Comparison of ENCODE assay signal across 8 cellular contexts in genomic region chr5:115626444-115626823, GRCh38. TPM values are rescaled to one million over a fixed set of nuclear protein-coding genes. Genes with fewer than 3 reads are reported as not detected.
DNase-seq lines count a peak whose midpoint lies in the region; ATAC-seq and TF ChIP-seq lines count a peak whose summit lies in the region.

No MANE protein-coding gene starts in this region.

- H3K36me3 ChIP-seq in spleen: peaks cover 0 to 12% (median 0%) of the 10 kb centered on the region in 6 donors

- TF ChIP-seq POLR2A in spleen (IDR thresholded peaks at IDR 0.05): no peak

- no peaks in the 10 kb centered on the region for H3K27me3 Mint-ChIP-seq in activated CD8-positive, alpha-beta T cell treated with anti-CD3 and anti-CD28 coated beads for 36 hours

- ATAC-seq in GM19025 (IDR thresholded peaks at IDR 0.05; ENCODE audit: low read depth, unreplicated experiment) (peak; percentile 20), HG03139 (IDR thresholded peaks at IDR 0.05; ENCODE audit: unreplicated experiment) (peak; percentile 26), right cardiac atrium (peak; percentile 49)
- ATAC-seq in activated CD8-positive, alpha-beta T cell treated with anti-CD3 and anti-CD28 coated beads for 36 hours: peak; percentile 21

- DNase-seq in AG04449 (ENCODE audit: low read depth, low spot score) (no peak), right cardiac atrium (no peak), spleen (no peak), NCI-H128 (lab: John Stamatoyannopoulos, UW; ENCODE audit: unreplicated experiment) (no peak)
- no peak for DNase-seq in activated CD8-positive, alpha-beta T cell treated with anti-CD3 and anti-CD28 coated beads for 36 hours
- no peak for DNase-seq in central memory CD4-positive, alpha-beta T cell

- peak overlapping the region; percentile 91 for H3K27ac ChIP-seq in right cardiac atrium (ENCODE audit: low read length)
- H3K27ac ChIP-seq in spleen: peak overlapping the region; percentile 30 to 96 (median 92)

- intact Hi-C loops in activated CD8-positive, alpha-beta T cell treated with anti-CD3 and anti-CD28 coated beads for 36 hours (cut with micrococcal nuclease): no loop called here
- intact Hi-C loops in right cardiac atrium (cut with DNase I): no loop called here
- intact Hi-C loops in spleen (cut with DNase I; ENCODE audit: low total_unique reads): no loop called here

- no peaks in the 10 kb centered on the region for H3K9me3 Mint-ChIP-seq in activated CD8-positive, alpha-beta T cell treated with anti-CD3 and anti-CD28 coated beads for 36 hours

- peaks cover 23% of the 10 kb centered on the region for H3K4me1 Mint-ChIP-seq in activated CD8-positive, alpha-beta T cell treated with anti-CD3 and anti-CD28 coated beads for 36 hours (ENCODE audit: low read depth)

- peak overlapping the region; percentile 90 for H3K27ac Mint-ChIP-seq in activated CD8-positive, alpha-beta T cell treated with anti-CD3 and anti-CD28 coated beads for 36 hours

- CTCF ChIA-PET in AG04449 (lab: Yijun Ruan, JAX): no interaction called here
- CTCF ChIA-PET in activated CD8-positive, alpha-beta T cell treated with anti-CD3 and anti-CD28 coated beads for 36 hours (lab: Charles Lee): interaction anchor here (1.0 to 3.8 kb wide), 4 partner anchors 8 to 453 kb away, joined by 3 to 24 read pairs (median 3); no protein-coding TSS in a partner anchor

- H3K4me3 ChIP-seq in AG04449 (ENCODE audit: low read depth, low read length): peak overlapping the region; percentile 85
- H3K4me3 ChIP-seq in right cardiac atrium (ENCODE audit: low read length): peak overlapping the region; percentile 68
- H3K4me3 ChIP-seq in spleen: peak overlapping the region; percentile 60 to 91 (median 80)

- H3K9me3 ChIP-seq in right cardiac atrium (ENCODE audit: control insufficient read depth, low read length) (no peaks in the 10 kb centered on the region), spleen (no peaks in the 10 kb centered on the region)

- peaks cover 9% of the 10 kb centered on the region for H3K36me3 Mint-ChIP-seq in activated CD8-positive, alpha-beta T cell treated with anti-CD3 and anti-CD28 coated beads for 36 hours (ENCODE audit: low read depth)

- TF ChIP-seq CTCF in AG04449 (IDR thresholded peaks at IDR 0.05; ENCODE audit: insufficient read depth, low read length, missing control alignments) (no peak), spleen (IDR thresholded peaks at IDR 0.05 in 8 of 11, conservative IDR thresholded peaks at IDR 0.05 in 3 of 11) (peak in 1 of 11 experiments; percentile 3)
- no peak for TF ChIP-seq CTCF in activated CD8-positive, alpha-beta T cell treated with anti-CD3 and anti-CD28 coated beads for 36 hours (IDR thresholded peaks at IDR 0.05)

- WGBS in right cardiac atrium: under 1% methylated on average over 9 of the region's 9 CpGs
- WGBS in spleen, 5 donors: 0 to 2% (median 1%) methylated on average over 9 of the region's 9 CpGs

- POLR2A ChIA-PET in AG04449 (lab: Yijun Ruan, JAX): interaction anchor here (0.6 to 2.1 kb wide), 2 partner anchors 215 to 569 kb away, joined by 3 to 9 read pairs; partner anchors contain the start of genes AP3S1 and ATG12
- POLR2A ChIA-PET in activated CD8-positive, alpha-beta T cell treated with anti-CD3 and anti-CD28 coated beads for 36 hours (lab: Charles Lee): interaction anchor here (0.8 kb wide), 1 partner anchor 12 kb away, joined by 3 read pairs; no protein-coding TSS in a partner anchor

- no peak overlapping the region for H3K4me3 Mint-ChIP-seq in activated CD8-positive, alpha-beta T cell treated with anti-CD3 and anti-CD28 coated beads for 36 hours

- H3K27me3 ChIP-seq in right cardiac atrium (ENCODE audit: control insufficient read depth, insufficient read depth): no peaks in the 10 kb centered on the region
- H3K27me3 ChIP-seq in spleen (replicated peaks in 1 of 7): no peaks in the 10 kb centered on the region

- H3K4me1 ChIP-seq in right cardiac atrium (ENCODE audit: control insufficient read depth, insufficient read depth, low read length) (peaks cover 7% of the 10 kb centered on the region), spleen (peaks cover 28 to 51% (median 42%) of the 10 kb centered on the region in 6 donors)

RNA-seq across cellular contexts. Expression of gene TMED7, which starts 0.6 kb away (rescaled TPM):
- 10 to 100 TPM; 39.9 to 44.6 TPM for total RNA-seq in activated CD8-positive, alpha-beta T cell treated with anti-CD3 and anti-CD28 coated beads for 36 hours
- 100 to 1,000 TPM in 1 of 4 donors, 10 to 100 TPM in 3; 74.0 to 111 (median 83.2) TPM for total RNA-seq in right cardiac atrium
- 38.9 TPM for polyA plus RNA-seq in right cardiac atrium
- total RNA-seq in spleen: 10 to 100 TPM; 56.7 to 70.9 (median 68.6) TPM
- 10 to 100 TPM in 2 of 3 donors, 1 to 10 TPM in 1; 8.4 to 13.7 (median 12.5) TPM for polyA plus RNA-seq in spleen

RNA-seq across cellular contexts. Expression of gene TICAM2, which starts 24.2 kb away (rescaled TPM):
- under 1 TPM; 0.27 to 0.96 TPM for total RNA-seq in activated CD8-positive, alpha-beta T cell treated with anti-CD3 and anti-CD28 coated beads for 36 hours
- 1 to 10 TPM; 3.2 to 4.3 (median 3.7) TPM for total RNA-seq in right cardiac atrium
- polyA plus RNA-seq in right cardiac atrium: 1.5 TPM
- 1 to 10 TPM; 5.1 to 9.2 (median 7.9) TPM for total RNA-seq in spleen
- polyA plus RNA-seq in spleen: 1 to 10 TPM; 2.9 to 4.2 (median 2.9) TPM
